In the genomic region with DNA sequence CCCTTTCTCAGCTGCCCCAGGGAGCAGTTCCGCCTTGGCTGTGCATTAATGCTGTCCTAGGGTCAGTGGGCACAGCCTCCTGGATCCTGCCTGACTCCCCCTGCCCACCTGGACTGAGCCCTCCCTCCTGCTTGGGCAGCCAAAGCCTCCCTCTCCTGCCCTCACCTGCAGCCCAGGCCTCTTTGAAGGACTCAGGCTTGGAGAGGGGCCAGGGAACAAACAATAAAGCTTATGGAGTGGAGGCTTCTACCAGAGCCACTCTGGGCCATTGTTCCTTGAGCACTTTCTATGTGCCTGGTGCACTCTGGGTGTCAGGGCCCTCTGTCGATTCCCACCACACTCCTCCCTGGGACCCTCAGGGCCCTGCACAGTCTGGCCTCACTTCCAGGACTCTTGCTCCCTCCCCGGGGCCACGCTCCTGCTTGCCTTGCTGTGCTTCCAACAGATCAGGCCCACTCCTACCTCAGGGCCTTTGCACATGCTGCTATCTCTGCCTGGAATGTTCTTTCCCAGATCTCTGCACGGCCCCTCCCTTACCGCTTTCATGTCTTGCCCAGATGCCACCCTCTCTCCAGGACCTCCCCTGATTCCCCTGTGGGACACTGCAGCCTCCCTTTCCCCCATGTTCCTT, we compare ENCODE assay signal across 19 cellular contexts. TPM values are rescaled to one million over a fixed set of nuclear protein-coding genes. Genes with fewer than 3 reads are reported as not detected.
A peak's percentile ranks its signal among the peaks of the same experiment; 100 is the strongest.
DNase-seq lines count a peak whose midpoint lies in the region; ATAC-seq, FAIRE-seq and TF ChIP-seq lines count a peak whose summit lies in the region.
"Had no signal": no experiment of that assay in that cellular context is flagged by ENCODE, and none has a peak within 500 bp of the region (broad histone marks: within the 10 kb centered on the region; RNA-seq: fewer than 3 reads in every experiment).

No MANE protein-coding gene starts in this region.

- H3K4me1 Mint-ChIP-seq in endothelial cell (ENCODE audit: unreplicated experiment) = no peaks in the 10 kb centered on the region

- H3K27ac Mint-ChIP-seq in endothelial cell (ENCODE audit: unreplicated experiment) = peak overlapping the region; percentile 0
- H3K27ac Mint-ChIP-seq: H9 had no signal

- peaks cover 7% of the 10 kb centered on the region for H3K27me3 Mint-ChIP-seq in endothelial cell (ENCODE audit: unreplicated experiment)

- H3K36me3 ChIP-seq in BLaER1 (peaks cover 78% of the 10 kb centered on the region), osteoblast (ENCODE audit: insufficient read depth, low read length) (no peaks in the 10 kb centered on the region)
- H3K36me3 ChIP-seq: Peyer's patch had no signal

- H3K4me2 ChIP-seq in BLaER1 = peak overlapping the region; percentile 96
- H3K4me2 ChIP-seq in osteoblast (ENCODE audit: insufficient read depth, low read length) = no peak overlapping the region
- H3K4me2 ChIP-seq: A549 had no signal

- ATAC-seq in HG03135 (IDR thresholded peaks at IDR 0.05; ENCODE audit: unreplicated experiment) = no peak
- no peak for ATAC-seq in GM21360 (IDR thresholded peaks at IDR 0.05; ENCODE audit: unreplicated experiment)
- ATAC-seq: A549, SK-N-SH treated with all-trans-retinoic acid at 6 μM for 48 hours had no signal

- H2AFZ ChIP-seq in osteoblast (ENCODE audit: low read length) = no peak overlapping the region

- FAIRE-seq in HTR-8/SVneo (lab: Jason Lieb, UNC) = peak; percentile 58
- FAIRE-seq: A549, GM19239 had no signal

- H3K27ac ChIP-seq in BLaER1 (peak overlapping the region; percentile 59), osteoblast (ENCODE audit: low read depth, low read length) (no peak overlapping the region)
- H3K27ac ChIP-seq: A549, C4-2B, HL-60, Peyer's patch had no signal

- no peak overlapping the region for H3K4me3 Mint-ChIP-seq in endothelial cell (ENCODE audit: unreplicated experiment)
- H3K4me3 Mint-ChIP-seq: H9 had no signal

- H3K4me3 ChIP-seq in BLaER1 (no peak overlapping the region; the same call in 1 of the 2 replicates), osteoblast (ENCODE audit: insufficient read depth, low read length) (no peak overlapping the region)
- H3K4me3 ChIP-seq: A549, Peyer's patch had no signal

- H3K79me2 ChIP-seq in osteoblast (ENCODE audit: insufficient read depth, low read length) = no peaks in the 10 kb centered on the region

- H3K9ac ChIP-seq in BLaER1 = peak overlapping the region; percentile 50

- H3K27me3 ChIP-seq in BLaER1 (peaks cover 8% of the 10 kb centered on the region; the same call in 1 of the 2 replicates), osteoblast (ENCODE audit: insufficient read depth, low read length) (peaks cover 30% of the 10 kb centered on the region)

- peaks cover 82% of the 10 kb centered on the region for H3K4me1 ChIP-seq in BLaER1
- peaks cover 5% of the 10 kb centered on the region for H3K4me1 ChIP-seq in osteoblast (ENCODE audit: insufficient read depth, low read length)

- TF ChIP-seq CTCF in endothelial cell (IDR thresholded peaks at IDR 0.05; ENCODE audit: unreplicated experiment) (no peak), osteoblast (IDR thresholded peaks at IDR 0.05; ENCODE audit: extremely low read depth, low read depth, low read length) (no peak)

- no peak for DNase-seq in HTR-8/SVneo (ENCODE audit: insufficient read length, low spot score)
- DNase-seq in NCI-H510A (lab: John Stamatoyannopoulos, UW) = peak; percentile 63
- DNase-seq in endothelial cell (ENCODE audit: low spot score) = no peak
- no peak for DNase-seq in osteoblast (ENCODE audit: insufficient read length, low spot score, missing footprints)
- DNase-seq in GM19238 (ENCODE audit: insufficient read length, low spot score) = no peak
- DNase-seq: EL, H9, KBM-7, Peyer's patch, Right ventricle myocardium superior, T-helper 1 cell had no signal

- peaks cover 91% of the 10 kb centered on the region for H4K20me1 ChIP-seq in BLaER1
- no peaks in the 10 kb centered on the region for H4K20me1 ChIP-seq in osteoblast (ENCODE audit: insufficient read depth, low read length)

- no peaks in the 10 kb centered on the region for H3K9me3 Mint-ChIP-seq in endothelial cell (ENCODE audit: unreplicated experiment)
- H3K9me3 Mint-ChIP-seq: H9 had no signal

- no peaks in the 10 kb centered on the region for H3K36me3 Mint-ChIP-seq in endothelial cell (ENCODE audit: low read depth, unreplicated experiment)

- H3K9me3 ChIP-seq in BLaER1 (no peaks in the 10 kb centered on the region), osteoblast (ENCODE audit: low read depth, low read length) (no peaks in the 10 kb centered on the region)
- H3K9me3 ChIP-seq: A549, Peyer's patch had no signal

RNA-seq across cellular contexts. Expression of a gene that starts 5.0 kb away (rescaled TPM):
- total RNA-seq in endothelial cell (ENCODE audit: unreplicated experiment) (0.56 TPM), osteoblast (under 0.01 and 0.29 TPM in 2 replicates)
